Comparison of ENCODE assay signal across 11 cellular contexts in genomic region chr18:3213231-3214059, GRCh38. TPM values are rescaled to one million over a fixed set of nuclear protein-coding genes. Genes with fewer than 3 reads are reported as not detected.
DNase-seq lines count a peak whose midpoint lies in the region; ATAC-seq, FAIRE-seq and TF ChIP-seq lines count a peak whose summit lies in the region.
"Had no signal": no experiment of that assay in that cellular context is flagged by ENCODE, and none has a peak within 500 bp of the region (broad histone marks: within the 10 kb centered on the region; RNA-seq: fewer than 3 reads in every experiment).

No MANE protein-coding gene starts in this region.

- H4K20me1 ChIP-seq in SK-N-SH (ENCODE audit: insufficient read depth): no peaks in the 10 kb centered on the region

- H3K9me3 ChIP-seq in right atrium auricular region (no peaks in the 10 kb centered on the region), SK-N-SH (no peaks in the 10 kb centered on the region), gastroesophageal sphincter (no peaks in the 10 kb centered on the region)

- ATAC-seq in left ventricle myocardium superior: no peak
- no peak for ATAC-seq in gastroesophageal sphincter
- no peak for ATAC-seq in WTC11
- ATAC-seq in HG03432 (IDR thresholded peaks at IDR 0.05; ENCODE audit: unreplicated experiment): no peak
- no peak for ATAC-seq in HG03097 (IDR thresholded peaks at IDR 0.05; ENCODE audit: low FRiP score, unreplicated experiment)

- no peaks in the 10 kb centered on the region for H3K36me3 Mint-ChIP-seq in WTC11

- H2AFZ ChIP-seq in SK-N-SH (ENCODE audit: low read depth): no peak overlapping the region
- H2AFZ ChIP-seq: GM23248 had no signal

- 63% methylated on average over 6 of the region's 6 CpGs for WGBS in SK-N-SH (ENCODE audit: low lambda C conversion rate)
- WGBS in gastroesophageal sphincter (ENCODE audit: low coverage in 1 of 2), 2 donors: 29 to 41% methylated on average over 6 of the region's 6 CpGs

- peaks cover 9% of the 10 kb centered on the region; the same call in 1 of the 2 replicates for H3K9me3 Mint-ChIP-seq in WTC11

- TF ChIP-seq RAD21 in SK-N-SH (IDR thresholded peaks at IDR 0.05; ENCODE audit: low read length): no peak

- no peak for TF ChIP-seq EP300 in SK-N-SH (IDR thresholded peaks at IDR 0.05; ENCODE audit: borderline replicate concordance in 1 of 2, low read depth in 1 of 2, low read length in 1 of 2)
- no peak for TF ChIP-seq EP300 in gastroesophageal sphincter (IDR thresholded peaks at IDR 0.05)

- H3K27me3 Mint-ChIP-seq in WTC11 (ENCODE audit: low read depth): no peaks in the 10 kb centered on the region; the same call in 1 of the 2 replicates
- H3K27me3 Mint-ChIP-seq: B cell had no signal

- no peak overlapping the region for H3K4me3 Mint-ChIP-seq in WTC11
- H3K4me3 Mint-ChIP-seq: B cell had no signal

- DNase-seq in right atrium auricular region (ENCODE audit: low spot score) (no peak), left ventricle myocardium superior (no peak), SK-N-SH (peak; percentile 16), urothelium cell line (ENCODE audit: low spot score) (no peak), WTC11 (ENCODE audit: low spot score) (no peak)
- DNase-seq: GM23248, NCI-H2107 had no signal

- no peaks in the 10 kb centered on the region for H3K79me2 ChIP-seq in SK-N-SH (ENCODE audit: insufficient read depth)

- no peak overlapping the region for H3K4me3 ChIP-seq in right atrium auricular region
- no peak overlapping the region for H3K4me3 ChIP-seq in SK-N-SH (ENCODE audit: low read depth in 2 of 2, low read length in 1 of 2)
- H3K4me3 ChIP-seq in gastroesophageal sphincter: no peak overlapping the region
- H3K4me3 ChIP-seq: GM23248 had no signal

- no peaks in the 10 kb centered on the region for H3K9me2 ChIP-seq in SK-N-SH

- no peak overlapping the region for H3K27ac Mint-ChIP-seq in WTC11
- H3K27ac Mint-ChIP-seq: B cell had no signal

- peak overlapping the region; percentile 5 to 37 for H3K27ac ChIP-seq in right atrium auricular region
- H3K27ac ChIP-seq in SK-N-SH (ENCODE audit: low read depth in 2 of 2, low read length in 1 of 2): no peak overlapping the region; a peak in 1 of 4 replicates
- peak overlapping the region in 3 of 4 donors; percentile 22 to 70 (median 30) for H3K27ac ChIP-seq in gastroesophageal sphincter
- H3K27ac ChIP-seq: GM23248 had no signal

- peaks cover 0 to 58% of the 10 kb centered on the region in 2 donors for H3K4me1 ChIP-seq in right atrium auricular region
- peaks cover 7% of the 10 kb centered on the region in 2 experiments; a peak in 3 of 4 replicates for H3K4me1 ChIP-seq in SK-N-SH (ENCODE audit: control insufficient read depth in 1 of 2, insufficient read depth in 2 of 2, low read depth in 1 of 2, low read length in 1 of 2)
- H3K4me1 ChIP-seq in gastroesophageal sphincter: peaks cover 3 to 58% (median 10%) of the 10 kb centered on the region in 3 donors

- FAIRE-seq in urothelium cell line (lab: Jason Lieb, UNC): peak; percentile 46

- H3K36me3 ChIP-seq in right atrium auricular region (peaks cover 70% of the 10 kb centered on the region), SK-N-SH (replicated peaks in 1 of 2; ENCODE audit: control insufficient read depth in 1 of 2, insufficient read depth in 2 of 2, low read length in 1 of 2) (no peaks in the 10 kb centered on the region), gastroesophageal sphincter (peaks cover 0 to 14% of the 10 kb centered on the region in 2 donors)

- no peak overlapping the region for H3K9ac ChIP-seq in SK-N-SH
- H3K9ac ChIP-seq: GM23248 had no signal

- intact Hi-C loops in left ventricle myocardium superior (cut with micrococcal nuclease): no loop called here

- CTCF ChIA-PET in SK-N-SH (lab: Yijun Ruan, JAX) (interaction anchor here (0.7 to 1.5 kb wide), 3 partner anchors 8 to 33 kb away, joined by 3 to 4 read pairs (median 3); no protein-coding TSS in a partner anchor), WTC11 (lab: Charles Lee) (interaction anchor here (1.3 to 1.4 kb wide), 2 partner anchors 85 to 150 kb away, joined by 3 read pairs; no protein-coding TSS in a partner anchor)

- POLR2A ChIA-PET in SK-N-SH (lab: Yijun Ruan, JAX) (no interaction called here), WTC11 (lab: Charles Lee) (no interaction called here)

- H3F3A ChIP-seq in SK-N-SH (replicated peaks; ENCODE audit: insufficient read depth): no peaks in the 10 kb centered on the region

- no peak for TF ChIP-seq CTCF in right atrium auricular region (IDR thresholded peaks at IDR 0.05)
- no peak for TF ChIP-seq CTCF in SK-N-SH (IDR thresholded peaks at IDR 0.05)
- no peak for TF ChIP-seq CTCF in gastroesophageal sphincter (IDR thresholded peaks at IDR 0.05)
- TF ChIP-seq CTCF in WTC11 (IDR thresholded peaks at IDR 0.05): no peak

- TF ChIP-seq POLR2A in gastroesophageal sphincter (IDR thresholded peaks at IDR 0.05): no peak

- no peak overlapping the region for H3K4me2 ChIP-seq in SK-N-SH

- H3K27me3 ChIP-seq in right atrium auricular region (no peaks in the 10 kb centered on the region), SK-N-SH (ENCODE audit: insufficient read depth) (no peaks in the 10 kb centered on the region), gastroesophageal sphincter (no peaks in the 10 kb centered on the region)

- H3K4me1 Mint-ChIP-seq in WTC11: peaks cover 20% of the 10 kb centered on the region
- H3K4me1 Mint-ChIP-seq: B cell had no signal

TF ChIP-seq in SK-N-SH, 30 proteins besides CTCF, POLR2A, EP300 and RAD21:
- TF ChIP-seq IRF3 (IDR thresholded peaks at IDR 0.05; ENCODE audit: low read depth, low read length) (no peak), RXRA (IDR thresholded peaks at IDR 0.05; ENCODE audit: borderline replicate concordance, low read depth) (no peak), ELF1 (IDR thresholded peaks at IDR 0.05) (no peak), FOSL2 (IDR thresholded peaks at IDR 0.05; ENCODE audit: borderline replicate concordance, low read depth) (no peak), RCOR1 (IDR thresholded peaks at IDR 0.05; ENCODE audit: low read length) (no peak)

TF ChIP-seq in WTC11, 78 proteins besides CTCF, POLR2A, EP300 and RAD21:
- TF ChIP-seq ETV6 (CRISPR knock-in tag; IDR thresholded peaks at IDR 0.05): no peak
- no peak for TF ChIP-seq EMX1 (CRISPR knock-in tag; IDR thresholded peaks at IDR 0.05)

RNA-seq across cellular contexts. Expression of gene MYOM1, which starts 6.3 kb away (rescaled TPM):
- 100 to 1,000 TPM; 357 to 410 TPM for total RNA-seq in right atrium auricular region
- total RNA-seq in left ventricle myocardium superior: 724 TPM
- polyA plus RNA-seq in SK-N-SH (2012; rRNA removed): 0.07 and 0.08 TPM in 2 replicates
- 0.13 and 0.18 TPM in 2 replicates for polyA plus RNA-seq in SK-N-SH (2012; cell fraction: cytosol; rRNA removed)
- polyA plus RNA-seq in SK-N-SH (2012; cell fraction: nucleus; rRNA removed): 0.20 and 0.21 TPM in 2 replicates
- total RNA-seq in gastroesophageal sphincter: 10 to 100 TPM; 14.8 to 37.6 (median 24.6) TPM
- 0.35 to 0.64 TPM (median 0.53 TPM) in 3 replicates for total RNA-seq in WTC11 (2021)

RNA-seq across cellular contexts. Expression of gene MYL12A, which starts 34.2 kb away (rescaled TPM):
- total RNA-seq in right atrium auricular region (1,000 to 10,000 TPM; 1,108 to 5,712 TPM), left ventricle myocardium superior (1,328 TPM), gastroesophageal sphincter (100 to 1,000 TPM; 193 to 582 (median 307) TPM), WTC11 (2021) (205 to 230 TPM (median 213 TPM) in 3 replicates)
- 448 and 565 TPM in 2 replicates for polyA plus RNA-seq in SK-N-SH (2012; rRNA removed)
- polyA plus RNA-seq in SK-N-SH (2012; cell fraction: cytosol; rRNA removed): 686 and 851 TPM in 2 replicates
- 145 and 283 TPM in 2 replicates for polyA plus RNA-seq in SK-N-SH (2012; cell fraction: nucleus; rRNA removed)

RNA-seq across cellular contexts. Expression of gene MYL12B, which starts 48.5 kb away (rescaled TPM):
- total RNA-seq in right atrium auricular region (100 to 1,000 TPM; 180 to 231 TPM), left ventricle myocardium superior (168 TPM), gastroesophageal sphincter (100 to 1,000 TPM; 148 to 354 (median 233) TPM), WTC11 (2021) (158 to 173 TPM (median 163 TPM) in 3 replicates)
- polyA plus RNA-seq in SK-N-SH (2012; rRNA removed): 555 and 645 TPM in 2 replicates
- polyA plus RNA-seq in SK-N-SH (2012; cell fraction: cytosol; rRNA removed): 727 and 733 TPM in 2 replicates
- 166 and 313 TPM in 2 replicates for polyA plus RNA-seq in SK-N-SH (2012; cell fraction: nucleus; rRNA removed)

Comparison
In these comparisons a context has a peak if more than half of its experiments do, and no peak if none do; other contexts are left out.
1. H3K27ac ChIP-seq: peak in right atrium auricular region (2 of 2) and gastroesophageal sphincter (3 of 4); none in SK-N-SH (0 of 2).